In genomic region chr3:149753717-149754116, GRCh38 we compare ENCODE assay signal across 14 cellular contexts. TPM values are rescaled to one million over a fixed set of nuclear protein-coding genes. Genes with fewer than 3 reads are reported as not detected.
DNase-seq lines count a peak whose midpoint lies in the region; ATAC-seq and TF ChIP-seq lines count a peak whose summit lies in the region.
"Had no signal": no experiment of that assay in that cellular context is flagged by ENCODE, and none has a peak within 500 bp of the region (broad histone marks: within the 10 kb centered on the region; RNA-seq: fewer than 3 reads in every experiment).

No MANE protein-coding gene starts in this region.

- no peaks in the 10 kb centered on the region for H3K27me3 Mint-ChIP-seq in activated naive CD4-positive, alpha-beta T cell treated with anti-CD3 and anti-CD28 coated beads for 36 hours (ENCODE audit: low read depth)
- H3K27me3 Mint-ChIP-seq in T-cell = peaks cover 0 to 2% of the 10 kb centered on the region in 2 donors
- H3K27me3 Mint-ChIP-seq in stimulated activated naive CD8-positive, alpha-beta T cell treated with anti-CD3 and anti-CD28 coated beads, Interleukin-15, amount 100 ng/mL, for 72 hours = peaks cover 7% of the 10 kb centered on the region
- H3K27me3 Mint-ChIP-seq: IgD-negative memory B cell had no signal

- DNase-seq in activated naive CD4-positive, alpha-beta T cell treated with anti-CD3 and anti-CD28 coated beads for 36 hours = no peak
- no peak for DNase-seq in activated naive CD4-positive, alpha-beta T cell (lab: John Stamatoyannopoulos, UW)
- DNase-seq in T-cell (no peak), fibroblast of the aortic adventitia (ENCODE audit: low read depth) (peak; percentile 16), cortex of kidney (lab: John Stamatoyannopoulos, UW) (no peak), left lobe of liver (ENCODE audit: low spot score) (no peak)
- DNase-seq in stimulated activated naive CD8-positive, alpha-beta T cell treated with anti-CD3 and anti-CD28 coated beads, Interleukin-15, amount 100 ng/mL, for 72 hours = no peak
- DNase-seq: activated effector memory CD4-positive, alpha-beta T cell treated with Interleukin-2 at 50 U/mL for 16 hours; left ventricle myocardium inferior; NCI-H1105 treated with DMSO at 0.1 percent for 48 hours; NCI-H446 had no signal

- POLR2A ChIA-PET in T-cell (lab: Charles Lee) = no interaction called here

- no peak overlapping the region for H3K27ac Mint-ChIP-seq in activated naive CD4-positive, alpha-beta T cell treated with anti-CD3 and anti-CD28 coated beads for 36 hours
- H3K27ac Mint-ChIP-seq in T-cell = peak overlapping the region; percentile 94 to 97
- H3K27ac Mint-ChIP-seq in stimulated activated naive CD8-positive, alpha-beta T cell treated with anti-CD3 and anti-CD28 coated beads, Interleukin-15, amount 100 ng/mL, for 72 hours = peak overlapping the region; percentile 97
- H3K27ac Mint-ChIP-seq: IgD-negative memory B cell had no signal

- H3K9me3 Mint-ChIP-seq in activated naive CD4-positive, alpha-beta T cell treated with anti-CD3 and anti-CD28 coated beads for 36 hours = no peaks in the 10 kb centered on the region
- no peaks in the 10 kb centered on the region for H3K9me3 Mint-ChIP-seq in T-cell
- H3K9me3 Mint-ChIP-seq in stimulated activated naive CD8-positive, alpha-beta T cell treated with anti-CD3 and anti-CD28 coated beads, Interleukin-15, amount 100 ng/mL, for 72 hours = no peaks in the 10 kb centered on the region
- H3K9me3 Mint-ChIP-seq: IgD-negative memory B cell had no signal

- no peak for TF ChIP-seq CTCF in fibroblast of the aortic adventitia (IDR thresholded peaks at IDR 0.05; ENCODE audit: insufficient read depth, low read length)

- intact Hi-C loops in activated naive CD4-positive, alpha-beta T cell treated with anti-CD3 and anti-CD28 coated beads for 36 hours (cut with micrococcal nuclease) = loop anchor here (2.0 to 10.0 kb wide), 6 partner anchors 51 to 759 kb away; partner anchors contain the start of genes GYG1, HPS3, PFN2 and TSC22D2

- CTCF ChIA-PET in activated naive CD4-positive, alpha-beta T cell treated with anti-CD3 and anti-CD28 coated beads for 36 hours (lab: Charles Lee) = interaction anchor here (2.7 kb wide), 1 partner anchor 223 kb away, joined by 10 read pairs; no protein-coding TSS in a partner anchor
- CTCF ChIA-PET in T-cell (lab: Charles Lee) = interaction anchor here (0.7 kb wide), 2 partner anchors 112 to 517 kb away, joined by 3 to 4 read pairs; no protein-coding TSS in a partner anchor

- H3K4me3 ChIP-seq in fibroblast of the aortic adventitia (ENCODE audit: low read depth, low read length) = no peak overlapping the region
- H3K4me3 ChIP-seq: HAP-1, left ventricle myocardium inferior had no signal

- peaks cover 5% of the 10 kb centered on the region for H3K36me3 Mint-ChIP-seq in activated naive CD4-positive, alpha-beta T cell treated with anti-CD3 and anti-CD28 coated beads for 36 hours (ENCODE audit: low read depth)
- H3K36me3 Mint-ChIP-seq in T-cell = peaks cover 10% of the 10 kb centered on the region
- H3K36me3 Mint-ChIP-seq: IgD-negative memory B cell had no signal

- ATAC-seq in T-cell (replicated peaks in 1 of 4) (no peak), GM21360 (IDR thresholded peaks at IDR 0.05; ENCODE audit: unreplicated experiment) (no peak), left lobe of liver (no peak)
- ATAC-seq in stimulated activated naive CD8-positive, alpha-beta T cell treated with anti-CD3 and anti-CD28 coated beads, Interleukin-15, amount 100 ng/mL, for 72 hours = no peak

- H3K4me3 Mint-ChIP-seq in activated naive CD4-positive, alpha-beta T cell treated with anti-CD3 and anti-CD28 coated beads for 36 hours = peak overlapping the region; percentile 96
- peak overlapping the region; percentile 94 to 98 (median 96) for H3K4me3 Mint-ChIP-seq in T-cell
- H3K4me3 Mint-ChIP-seq in stimulated activated naive CD8-positive, alpha-beta T cell treated with anti-CD3 and anti-CD28 coated beads, Interleukin-15, amount 100 ng/mL, for 72 hours = peak overlapping the region; percentile 96 to 97

- peaks cover 26% of the 10 kb centered on the region for H3K4me1 Mint-ChIP-seq in activated naive CD4-positive, alpha-beta T cell treated with anti-CD3 and anti-CD28 coated beads for 36 hours (ENCODE audit: low read depth)
- peaks cover 34 to 37% (median 37%) of the 10 kb centered on the region in 3 donors for H3K4me1 Mint-ChIP-seq in T-cell
- H3K4me1 Mint-ChIP-seq in stimulated activated naive CD8-positive, alpha-beta T cell treated with anti-CD3 and anti-CD28 coated beads, Interleukin-15, amount 100 ng/mL, for 72 hours = peaks cover 28% of the 10 kb centered on the region

RNA-seq across cellular contexts. Expression of gene COMMD2, which starts 1.4 kb away (rescaled TPM):
- 10 to 100 TPM; 27.3 to 28.0 TPM for total RNA-seq in activated naive CD4-positive, alpha-beta T cell treated with anti-CD3 and anti-CD28 coated beads for 36 hours
- 10 to 100 TPM; 29.5 to 36.1 (median 33.7) TPM for total RNA-seq in T-cell
- total RNA-seq in fibroblast of the aortic adventitia (ENCODE audit: low replicate concordance) = 20.3 and 42.7 TPM in 2 replicates
- total RNA-seq in left lobe of liver = 9.5 TPM

RNA-seq across cellular contexts. Expression of gene ANKUB1, which starts 38.6 kb away (rescaled TPM):
- total RNA-seq in activated naive CD4-positive, alpha-beta T cell treated with anti-CD3 and anti-CD28 coated beads for 36 hours = not detected
- total RNA-seq in T-cell = not detected
- not detected in 2 replicates for total RNA-seq in fibroblast of the aortic adventitia (ENCODE audit: low replicate concordance)
- not detected for total RNA-seq in left lobe of liver
- total RNA-seq: left ventricle myocardium inferior had no signal

RNA-seq across cellular contexts. Expression of gene RNF13, which starts 59.3 kb away (rescaled TPM):
- total RNA-seq in activated naive CD4-positive, alpha-beta T cell treated with anti-CD3 and anti-CD28 coated beads for 36 hours = 10 to 100 TPM; 22.9 to 25.5 TPM
- total RNA-seq in T-cell (10 to 100 TPM; 45.0 to 55.8 (median 54.8) TPM), fibroblast of the aortic adventitia (ENCODE audit: low replicate concordance) (52.7 and 68.8 TPM in 2 replicates), left lobe of liver (36.7 TPM)
